ENCODE assay signal across 15 cellular contexts in genomic region chr5:68415177-68416085, GRCh38.
DNase-seq lines count a peak whose midpoint lies in the region; ATAC-seq and TF ChIP-seq lines count a peak whose summit lies in the region.
"Had no signal": no experiment of that assay in that cellular context is flagged by ENCODE, and none has a peak within 500 bp of the region (broad histone marks: within the 10 kb centered on the region; RNA-seq: fewer than 3 reads in every experiment).

No MANE protein-coding gene starts in this region.

- TF ChIP-seq POLR2A in breast epithelium (IDR thresholded peaks at IDR 0.05) (no peak), gastroesophageal sphincter (IDR thresholded peaks at IDR 0.05) (no peak)

- no peak for ATAC-seq in gastroesophageal sphincter
- ATAC-seq: activated CD4-positive, alpha-beta T cell treated with anti-CD3 and anti-CD28 coated beads for 36 hours had no signal

- H3K27me3 ChIP-seq in breast epithelium (no peaks in the 10 kb centered on the region), mammary epithelial cell (ENCODE audit: insufficient read depth, low read length) (no peaks in the 10 kb centered on the region), smooth muscle cell (ENCODE audit: low read depth) (no peaks in the 10 kb centered on the region), HAP-1 (ENCODE audit: low read depth) (peaks cover 6% of the 10 kb centered on the region; the same call in 1 of the 2 replicates), gastroesophageal sphincter (no peaks in the 10 kb centered on the region)
- H3K27me3 ChIP-seq: brain microvascular endothelial cell, SJSA1 had no signal

- H3K4me1 Mint-ChIP-seq in MCF 10A (ENCODE audit: insufficient read depth, unreplicated experiment): peaks cover 15% of the 10 kb centered on the region

- BruUV-seq in MCF 10A (replicated peaks; lab: Mats Ljungman, UMichigan) (no TSS peak), mammary epithelial cell (replicated peaks; lab: Mats Ljungman, UMichigan) (no TSS peak)

- 45% methylated on average over 4 of the region's 4 CpGs for whole genome bisulfite sequencing in mammary epithelial cell (ENCODE audit: low coverage, missing lambda C conversion rate)
- 79% methylated on average over 4 of the region's 4 CpGs for WGBS in smooth muscle cell (ENCODE audit: low lambda C conversion rate)
- WGBS in gastroesophageal sphincter (ENCODE audit: low coverage in 1 of 2), 2 donors: 43% methylated on average over 3 to 4 of the region's 4 CpGs

- POLR2A ChIA-PET in MCF 10A (lab: Yijun Ruan, JAX): interaction anchor here (0.8 to 1.0 kb wide), 2 partner anchors 19 to 75 kb away, joined by 3 read pairs; no protein-coding TSS in a partner anchor

- CTCF ChIA-PET in MCF 10A (lab: Yijun Ruan, JAX): interaction anchor here (1.2 kb wide), 1 partner anchor 48 kb away, joined by 3 read pairs; no protein-coding TSS in a partner anchor
- CTCF ChIA-PET in mammary epithelial cell (lab: Charles Lee; ENCODE audit: low non-redundant PET): no interaction called here

- H3K4me3 Mint-ChIP-seq in MCF 10A (ENCODE audit: unreplicated experiment): no peak overlapping the region
- H3K4me3 Mint-ChIP-seq: activated CD4-positive, alpha-beta T cell treated with anti-CD3 and anti-CD28 coated beads for 36 hours; stimulated activated naive CD8-positive, alpha-beta T cell treated with anti-CD3 and anti-CD28 coated beads, Interleukin-15, Interleukin-2, amounts not matched to agents 100 ng/mL and 50 ng/mL, for 24 hours had no signal

- TF ChIP-seq EP300 in gastroesophageal sphincter (IDR thresholded peaks at IDR 0.05): no peak

- in situ Hi-C loops in mammary epithelial cell (cut with MboI; ENCODE audit: low sequenced_read_pairs in 2 of 2) (no loop called here), HAP-1 (cut with MboI; ENCODE audit: low sequenced_read_pairs) (no loop called here)

- no peak overlapping the region for H3K9ac ChIP-seq in mammary epithelial cell (ENCODE audit: insufficient read depth, low read length)
- H3K9ac ChIP-seq in smooth muscle cell (ENCODE audit: low read depth): no peak overlapping the region

- peak overlapping the region in 1 of 2 donors; percentile 41 for H3K27ac ChIP-seq in breast epithelium
- no peak overlapping the region for H3K27ac ChIP-seq in mammary epithelial cell (ENCODE audit: insufficient read depth, low read depth, low read length)
- no peak overlapping the region for H3K27ac ChIP-seq in smooth muscle cell (ENCODE audit: low read depth)
- no peak overlapping the region for H3K27ac ChIP-seq in gastroesophageal sphincter
- H3K27ac ChIP-seq: brain microvascular endothelial cell, SJSA1 had no signal

- H3F3A ChIP-seq in smooth muscle cell (ENCODE audit: low read depth): peaks cover 9% of the 10 kb centered on the region

- intact Hi-C loops in MCF 10A (cut with micrococcal nuclease) (no loop called here), breast epithelium (cut with DNase I; ENCODE audit: low total_unique reads) (no loop called here), mammary epithelial cell (cut with micrococcal nuclease) (no loop called here)

- H3K9me3 Mint-ChIP-seq in MCF 10A (ENCODE audit: unreplicated experiment): no peaks in the 10 kb centered on the region
- H3K9me3 Mint-ChIP-seq: stimulated activated naive CD8-positive, alpha-beta T cell treated with anti-CD3 and anti-CD28 coated beads, Interleukin-15, Interleukin-2, amounts not matched to agents 100 ng/mL and 50 ng/mL, for 24 hours had no signal

- no peak overlapping the region for H3K4me2 ChIP-seq in mammary epithelial cell (ENCODE audit: insufficient read depth, low read depth, low read length)
- no peak overlapping the region for H3K4me2 ChIP-seq in smooth muscle cell

- H3K4me3 ChIP-seq in breast epithelium (no peak overlapping the region), mammary epithelial cell (replicated peaks in 1 of 3; ENCODE audit: insufficient read depth in 1 of 3, low read depth in 2 of 3, low read length in 3 of 3) (no peak overlapping the region), smooth muscle cell (no peak overlapping the region), HAP-1 (no peak overlapping the region), gastroesophageal sphincter (no peak overlapping the region)
- H3K4me3 ChIP-seq: lung, SJSA1 had no signal

- peak overlapping the region; percentile 83 for H2AFZ ChIP-seq in mammary epithelial cell (ENCODE audit: low read depth, low read length)
- H2AFZ ChIP-seq in smooth muscle cell (ENCODE audit: low read depth): peak overlapping the region; percentile 65

- H4K20me1 ChIP-seq in mammary epithelial cell (ENCODE audit: insufficient read depth, low read length): no peaks in the 10 kb centered on the region
- no peaks in the 10 kb centered on the region for H4K20me1 ChIP-seq in smooth muscle cell (ENCODE audit: low read depth)

- no peaks in the 10 kb centered on the region for H3K79me2 ChIP-seq in mammary epithelial cell (ENCODE audit: insufficient read depth, low read length)
- H3K79me2 ChIP-seq in smooth muscle cell (ENCODE audit: low read depth): no peaks in the 10 kb centered on the region

- dilution Hi-C loops in mammary epithelial cell (cut with HindIII; ENCODE audit: low sequenced_read_pairs): no loop called here

- H3K27me3 Mint-ChIP-seq in MCF 10A (ENCODE audit: insufficient read depth, unreplicated experiment): no peaks in the 10 kb centered on the region
- H3K27me3 Mint-ChIP-seq: stimulated activated naive CD8-positive, alpha-beta T cell treated with anti-CD3 and anti-CD28 coated beads, Interleukin-15, Interleukin-2, amounts not matched to agents 100 ng/mL and 50 ng/mL, for 24 hours had no signal

- H3K36me3 Mint-ChIP-seq in MCF 10A (ENCODE audit: insufficient read depth, unreplicated experiment): no peaks in the 10 kb centered on the region

- no peaks in the 10 kb centered on the region for H3K9me3 ChIP-seq in breast epithelium
- H3K9me3 ChIP-seq in mammary epithelial cell (replicated peaks; ENCODE audit: insufficient read depth, low read length): no peaks in the 10 kb centered on the region
- no peaks in the 10 kb centered on the region for H3K9me3 ChIP-seq in smooth muscle cell (replicated peaks; ENCODE audit: low read depth)
- H3K9me3 ChIP-seq in HAP-1: no peaks in the 10 kb centered on the region
- H3K9me3 ChIP-seq in gastroesophageal sphincter: no peaks in the 10 kb centered on the region
- H3K9me3 ChIP-seq: SJSA1 had no signal

- peak overlapping the region; percentile 33 for H3K27ac Mint-ChIP-seq in MCF 10A (ENCODE audit: low read depth, unreplicated experiment)
- H3K27ac Mint-ChIP-seq: activated CD4-positive, alpha-beta T cell treated with anti-CD3 and anti-CD28 coated beads for 36 hours; stimulated activated naive CD8-positive, alpha-beta T cell treated with anti-CD3 and anti-CD28 coated beads, Interleukin-15, Interleukin-2, amounts not matched to agents 100 ng/mL and 50 ng/mL, for 24 hours had no signal

- DNase-seq in MCF 10A (ENCODE audit: unreplicated experiment) (no peak), breast epithelium (ENCODE audit: low spot score in 2 of 2) (no peak), MV-4-11 (lab: John Stamatoyannopoulos, UW) (peak; percentile 63), mammary epithelial cell (no peak), smooth muscle cell (lab: John Stamatoyannopoulos, UW; ENCODE audit: unreplicated experiment) (no peak), HAP-1 (ENCODE audit: low spot score in 2 of 2) (no peak), mesenteric fat pad (ENCODE audit: low spot score) (no peak)
- DNase-seq: activated CD4-positive, alpha-beta T cell treated with anti-CD3 and anti-CD28 coated beads for 36 hours; brain microvascular endothelial cell; head of caudate nucleus; NCI-H524 treated with DMSO at 0.1 percent for 48 hours had no signal

- TF ChIP-seq CTCF in MCF 10A (IDR thresholded peaks at IDR 0.05; ENCODE audit: unreplicated experiment) (no peak), breast epithelium (IDR thresholded peaks at IDR 0.05) (no peak), mammary epithelial cell (conservative IDR thresholded peaks at IDR 0.05 in 1 of 2, IDR thresholded peaks at IDR 0.05 in 1 of 2; ENCODE audit: extremely low read depth in 1 of 2, insufficient read depth in 1 of 2, low read depth in 1 of 2, low read length in 2 of 2) (no peak), smooth muscle cell (IDR thresholded peaks at IDR 0.05; ENCODE audit: borderline replicate concordance, insufficient read depth, poor library complexity, severe bottlenecking) (no peak), gastroesophageal sphincter (IDR thresholded peaks at IDR 0.05) (no peak)

- H3K4me1 ChIP-seq in breast epithelium (no peaks in the 10 kb centered on the region), mammary epithelial cell (ENCODE audit: insufficient read depth, low read length) (peaks cover 5% of the 10 kb centered on the region), smooth muscle cell (ENCODE audit: low read depth) (peaks cover 10% of the 10 kb centered on the region), HAP-1 (peaks cover 5% of the 10 kb centered on the region; the same call in 1 of the 2 replicates), gastroesophageal sphincter (peaks cover 0 to 24% (median 4%) of the 10 kb centered on the region in 3 donors)

- H3K36me3 ChIP-seq in breast epithelium (no peaks in the 10 kb centered on the region), mammary epithelial cell (ENCODE audit: insufficient read depth, low read length) (no peaks in the 10 kb centered on the region), smooth muscle cell (ENCODE audit: low read depth) (no peaks in the 10 kb centered on the region), HAP-1 (replicated peaks) (no peaks in the 10 kb centered on the region), gastroesophageal sphincter (no peaks in the 10 kb centered on the region)
- H3K36me3 ChIP-seq: brain microvascular endothelial cell, SJSA1 had no signal
